In the genomic region with DNA sequence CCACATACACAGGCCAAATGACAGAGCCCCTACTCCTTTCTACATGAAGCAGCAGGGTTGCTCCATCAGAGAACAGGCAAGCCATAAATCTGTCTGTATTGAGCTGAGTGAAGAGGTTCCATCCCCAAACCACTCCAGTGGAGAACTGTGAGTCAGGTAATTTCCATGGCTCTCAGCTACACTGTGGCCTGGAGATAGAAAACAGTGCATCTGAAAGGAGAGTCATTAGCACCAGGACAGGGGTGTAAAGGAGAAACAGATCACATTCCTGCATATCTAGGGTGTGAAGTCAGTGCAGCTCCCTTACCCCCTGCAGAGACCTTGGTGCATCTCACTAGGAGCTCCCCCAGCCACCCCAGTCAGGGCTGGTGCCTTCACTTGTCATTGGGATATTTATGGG, we compare ENCODE assay signal across 26 cellular contexts. TPM values are rescaled to one million over a fixed set of nuclear protein-coding genes. Genes with fewer than 3 reads are reported as not detected.
DNase-seq lines count a peak whose midpoint lies in the region; ATAC-seq and TF ChIP-seq lines count a peak whose summit lies in the region.
"Had no signal": no experiment of that assay in that cellular context is flagged by ENCODE, and none has a peak within 500 bp of the region (broad histone marks: within the 10 kb centered on the region; RNA-seq: fewer than 3 reads in every experiment).

No MANE protein-coding gene starts in this region.

- H3K27me3 Mint-ChIP-seq in activated CD8-positive, alpha-beta memory T cell treated with anti-CD3 and anti-CD28 coated beads, Interleukin-2, amount 10 ng/mL, durations not matched to agents 7 days and 5 days: no peaks in the 10 kb centered on the region
- H3K27me3 Mint-ChIP-seq: activated naive CD8-positive, alpha-beta T cell treated with anti-CD3 and anti-CD28 coated beads, Interleukin-2, amount 10 ng/mL, durations not matched to agents 7 days and 5 days; IgD-negative memory B cell had no signal

- POLR2A ChIA-PET in HEK293T (lab: Yijun Ruan, JAX): no interaction called here

- H3K9me3 Mint-ChIP-seq in activated CD8-positive, alpha-beta memory T cell treated with anti-CD3 and anti-CD28 coated beads, Interleukin-2, amount 10 ng/mL, durations not matched to agents 7 days and 5 days (ENCODE audit: low read depth): peaks cover 3% of the 10 kb centered on the region

- no peak for ATAC-seq in activated CD4-positive, CD25-positive, alpha-beta regulatory T cell treated with anti-CD3 and anti-CD28 coated beads, Interleukin-2, amount 50 U/mL, for 24 hours
- no peak for ATAC-seq in activated CD8-positive, alpha-beta memory T cell treated with anti-CD3 and anti-CD28 coated beads, Interleukin-2, amount 10 ng/mL, durations not matched to agents 7 days and 5 days
- ATAC-seq: activated T-helper 17 cell treated with anti-CD3 and anti-CD28 coated beads, Interleukin-2, amount 50 U/mL, for 72 hours; lower lobe of right lung had no signal

- no peak for DNase-seq in HEK293T (ENCODE audit: extremely low spot score)
- DNase-seq in amniotic epithelial cell (ENCODE audit: low read depth): peak; percentile 33
- DNase-seq in iPS DF 19.7 (ENCODE audit: low read depth, low spot score): peak; percentile 52
- no peak for DNase-seq in NCI-H748 (lab: John Stamatoyannopoulos, UW; ENCODE audit: unreplicated experiment)
- DNase-seq in activated CD8-positive, alpha-beta memory T cell treated with anti-CD3 and anti-CD28 coated beads, Interleukin-2, amount 10 ng/mL, durations not matched to agents 7 days and 5 days: no peak
- no peak for DNase-seq in NCI-H345 (lab: John Stamatoyannopoulos, UW)
- DNase-seq: activated CD4-positive, alpha-beta T cell treated with anti-CD3 and anti-CD28 coated beads, Interleukin-2, amount 50 U/mL, for 1 hour; activated naive CD8-positive, alpha-beta T cell treated with anti-CD3 and anti-CD28 coated beads, Interleukin-2, amount 10 ng/mL, durations not matched to agents 7 days and 5 days; CD8-positive, alpha-beta memory T cell; DMS153; head of caudate nucleus; lower lobe of right lung; NCI-H1417; nucleus accumbens; Peyer's patch; stimulated activated CD4-positive, alpha-beta T cell treated with anti-CD3 and anti-CD28 coated beads, Interleukin-4, amount 100 ng/mL, for 1 hour; stimulated activated naive CD4-positive, alpha-beta T cell; testis had no signal

- no peak overlapping the region for H3K4me3 Mint-ChIP-seq in activated CD8-positive, alpha-beta memory T cell treated with anti-CD3 and anti-CD28 coated beads, Interleukin-2, amount 10 ng/mL, durations not matched to agents 7 days and 5 days
- H3K4me3 Mint-ChIP-seq: activated naive CD8-positive, alpha-beta T cell treated with anti-CD3 and anti-CD28 coated beads, Interleukin-2, amount 10 ng/mL, durations not matched to agents 7 days and 5 days; activated T-helper 17 cell treated with anti-CD3 and anti-CD28 coated beads, Interleukin-2, amount 50 U/mL, for 72 hours; CD8-positive, alpha-beta memory T cell; IgD-negative memory B cell had no signal

- no peak overlapping the region for H3K27ac Mint-ChIP-seq in activated CD8-positive, alpha-beta memory T cell treated with anti-CD3 and anti-CD28 coated beads, Interleukin-2, amount 10 ng/mL, durations not matched to agents 7 days and 5 days
- H3K27ac Mint-ChIP-seq: activated naive CD8-positive, alpha-beta T cell treated with anti-CD3 and anti-CD28 coated beads, Interleukin-2, amount 10 ng/mL, durations not matched to agents 7 days and 5 days; activated T-helper 17 cell treated with anti-CD3 and anti-CD28 coated beads, Interleukin-2, amount 50 U/mL, for 72 hours; CD8-positive, alpha-beta memory T cell; IgD-negative memory B cell had no signal

- H3K4me1 Mint-ChIP-seq in activated CD8-positive, alpha-beta memory T cell treated with anti-CD3 and anti-CD28 coated beads, Interleukin-2, amount 10 ng/mL, durations not matched to agents 7 days and 5 days: no peaks in the 10 kb centered on the region
- H3K4me1 Mint-ChIP-seq: activated naive CD8-positive, alpha-beta T cell treated with anti-CD3 and anti-CD28 coated beads, Interleukin-2, amount 10 ng/mL, durations not matched to agents 7 days and 5 days; activated T-helper 17 cell treated with anti-CD3 and anti-CD28 coated beads, Interleukin-2, amount 50 U/mL, for 72 hours; CD8-positive, alpha-beta memory T cell; IgD-negative memory B cell had no signal

- CTCF ChIA-PET in HEK293T (lab: Yijun Ruan, JAX): no interaction called here
- CTCF ChIA-PET in activated CD8-positive, alpha-beta memory T cell treated with anti-CD3 and anti-CD28 coated beads, Interleukin-2, amount 10 ng/mL, durations not matched to agents 7 days and 5 days (lab: Charles Lee): no interaction called here

- H3K36me3 Mint-ChIP-seq in activated CD8-positive, alpha-beta memory T cell treated with anti-CD3 and anti-CD28 coated beads, Interleukin-2, amount 10 ng/mL, durations not matched to agents 7 days and 5 days: no peaks in the 10 kb centered on the region
- H3K36me3 Mint-ChIP-seq: activated naive CD8-positive, alpha-beta T cell treated with anti-CD3 and anti-CD28 coated beads, Interleukin-2, amount 10 ng/mL, durations not matched to agents 7 days and 5 days had no signal

TF ChIP-seq in HEK293T, 16 proteins besides CTCF, POLR2A, EP300 and RAD21:
- TF ChIP-seq L3MBTL2 (conservative IDR thresholded peaks at IDR 0.05) (no peak), NFRKB (IDR thresholded peaks at IDR 0.05) (no peak)
- TF ChIP-seq, protein P1, sequence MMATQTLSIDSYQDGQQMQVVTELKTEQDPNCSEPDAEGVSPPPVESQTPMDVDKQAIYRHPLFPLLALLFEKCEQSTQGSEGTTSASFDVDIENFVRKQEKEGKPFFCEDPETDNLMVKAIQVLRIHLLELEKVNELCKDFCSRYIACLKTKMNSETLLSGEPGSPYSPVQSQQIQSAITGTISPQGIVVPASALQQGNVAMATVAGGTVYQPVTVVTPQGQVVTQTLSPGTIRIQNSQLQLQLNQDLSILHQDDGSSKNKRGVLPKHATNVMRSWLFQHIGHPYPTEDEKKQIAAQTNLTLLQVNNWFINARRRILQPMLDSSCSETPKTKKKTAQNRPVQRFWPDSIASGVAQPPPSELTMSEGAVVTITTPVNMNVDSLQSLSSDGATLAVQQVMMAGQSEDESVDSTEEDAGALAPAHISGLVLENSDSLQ (IDR thresholded peaks at IDR 0.05): peak; percentile 52

RNA-seq across cellular contexts. Expression of a gene that starts 25.2 kb away (rescaled TPM):
- total RNA-seq in activated CD8-positive, alpha-beta memory T cell treated with anti-CD3 and anti-CD28 coated beads, Interleukin-2, amount 10 ng/mL, durations not matched to agents 7 days and 5 days: not detected
- total RNA-seq: activated naive CD8-positive, alpha-beta T cell treated with anti-CD3 and anti-CD28 coated beads, Interleukin-2, amount 10 ng/mL, durations not matched to agents 7 days and 5 days; CD8-positive, alpha-beta memory T cell; myocyte; NCI-H460; SJSA1; smooth muscle cell; T-helper 1 cell treated with Interleukin-12 subunit alpha and Interleukin-12 subunit beta and Interleukin-4 antibody, amounts not matched to agents 30 ng/mL and 1 ng/mL, for 36 hours had no signal

Comparison
In these comparisons a context has a peak if more than half of its experiments do, and no peak if none do; other contexts are left out.
1. DNase-seq: peak in amniotic epithelial cell (single experiment) and iPS DF 19.7 (single experiment); none in HEK293T (single experiment), NCI-H748 (single experiment), activated CD8-positive, alpha-beta memory T cell treated with anti-CD3 and anti-CD28 coated beads, Interleukin-2, amount 10 ng/mL, durations not matched to agents 7 days and 5 days (single experiment) and NCI-H345 (single experiment).